ENCODE assay signal across 8 cellular contexts in the genomic region with DNA sequence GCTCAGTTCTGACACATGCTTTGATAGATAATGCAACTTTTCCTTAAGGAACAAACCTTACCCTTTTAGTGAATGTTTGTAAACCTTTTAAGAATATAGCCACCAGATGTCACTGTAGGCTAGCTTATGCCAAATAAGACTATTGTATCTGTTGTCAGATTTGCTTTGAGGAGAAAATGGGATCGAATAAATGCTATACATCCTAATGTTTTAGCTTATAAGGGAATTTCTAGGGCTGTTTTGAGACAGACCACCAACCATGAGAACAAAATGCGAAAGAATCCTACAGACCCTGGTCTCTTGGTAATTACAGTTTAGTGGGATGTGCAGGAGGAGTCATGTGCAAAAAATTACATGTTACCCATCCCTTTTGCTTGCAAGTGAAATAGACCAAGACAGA.
DNase-seq lines count a peak whose midpoint lies in the region; ATAC-seq and TF ChIP-seq lines count a peak whose summit lies in the region.

No MANE protein-coding gene starts in this region.

- DNase-seq in Caki2 (ENCODE audit: low read depth) (peak; percentile 18), HCT116 (ENCODE audit: low read depth, low spot score) (peak; percentile 42), NCI-H748 (lab: John Stamatoyannopoulos, UW; ENCODE audit: unreplicated experiment) (peak; percentile 72), dermis blood vessel endothelial cell (peak; percentile 73), mucosa of descending colon (peak in 1 of 3 donors; percentile 17)
- no peak for DNase-seq in stimulated activated CD4-positive, alpha-beta T cell treated with anti-CD3 and anti-CD28 coated beads, Interleukin-4, amount 100 ng/mL, for 1 hour
- DNase-seq in activated CD4-positive, alpha-beta T cell treated with anti-CD3 and anti-CD28 coated beads, Interleukin-2, amount 50 U/mL, for 48 hours = no peak
- no peak for DNase-seq in activated CD4-positive, alpha-beta T cell treated with anti-CD3 and anti-CD28 coated beads for 4 hours

- no peak overlapping the region for H2AFZ ChIP-seq in HCT116 (ENCODE audit: low read depth, low read length, poor library complexity, severe bottlenecking)

- in situ Hi-C loops in Caki2 (cut with HindIII; ENCODE audit: low pct_unique_long_range_greater_than_20kb, low sequenced_read_pairs) = no loop called here

- no peaks in the 10 kb centered on the region for H3K79me2 ChIP-seq in HCT116 (ENCODE audit: insufficient read depth, low read length)

- intact Hi-C loops in HCT116 (cut with micrococcal nuclease) = loop anchor here (1.0 to 10.0 kb wide), 4 partner anchors 892 to 1875 kb away; no protein-coding TSS in a partner anchor
- intact Hi-C loops in mucosa of descending colon (cut with DNase I, micrococcal nuclease) = loop anchor here (5.0 to 10.0 kb wide), 2 partner anchors 1430 to 1432 kb away; no protein-coding TSS in a partner anchor

- TF ChIP-seq POLR2A in HCT116 (IDR thresholded peaks at IDR 0.05; ENCODE audit: borderline replicate concordance, extremely low read depth, insufficient read depth, insufficient read length) = no peak

- POLR2A ChIA-PET in HCT116 (lab: Charles Lee) = no interaction called here

- ATAC-seq in HCT116 (peak; percentile 64), mucosa of descending colon (peak; percentile 30)

- no peak overlapping the region for H3K27ac ChIP-seq in HCT116 (ENCODE audit: low read depth, low read length)

- RAD21 ChIA-PET in HCT116 (lab: Charles Lee; ENCODE audit: low non-redundant PET in 1 of 2, low total read pairs in 2 of 2, uncharacterized antibody in 2 of 2, unreplicated experiment in 2 of 2) = interaction anchor here in 1 of 2 experiments (0.7 kb wide), 1 partner anchor 1433 kb away, joined by 3 read pairs; no protein-coding TSS in a partner anchor

- H3K27me3 ChIP-seq in HCT116 (ENCODE audit: insufficient read depth, low read length) = peaks cover 7% of the 10 kb centered on the region; the same call in 1 of the 2 replicates

- no TSS peak for BruUV-seq in HCT116 (replicated peaks; lab: Mats Ljungman, UMichigan)

- no peaks in the 10 kb centered on the region for H3K9me2 ChIP-seq in HCT116 (ENCODE audit: insufficient read depth)

- no peak overlapping the region for H3K4me2 ChIP-seq in HCT116 (ENCODE audit: low read length)

- H3K4me3 ChIP-seq in HCT116 (replicated peaks in 1 of 2; ENCODE audit: low read depth in 1 of 2, low read length in 2 of 2) (no peak overlapping the region), mucosa of descending colon (no peak overlapping the region)

- H4K20me1 ChIP-seq in HCT116 (ENCODE audit: insufficient read depth) = no peaks in the 10 kb centered on the region

- CTCF ChIA-PET in HCT116 (lab: Charles Lee) = interaction anchor here (0.6 to 1.2 kb wide), 4 partner anchors 18 to 1540 kb away, joined by 3 to 22 read pairs (median 3); no protein-coding TSS in a partner anchor

- H3K36me3 ChIP-seq in HCT116 (ENCODE audit: control insufficient read depth in 1 of 2, insufficient read depth in 2 of 2, low read length in 2 of 2) (no peaks in the 10 kb centered on the region), mucosa of descending colon (ENCODE audit: low read depth) (no peaks in the 10 kb centered on the region)

- H3K9ac ChIP-seq in HCT116 (ENCODE audit: low read length) = no peak overlapping the region

- TF ChIP-seq CTCF in HCT116 (IDR thresholded peaks at IDR 0.05 in 2 of 3, conservative IDR thresholded peaks at IDR 0.05 in 1 of 3; ENCODE audit: borderline replicate concordance in 1 of 3, insufficient read depth in 1 of 3, low read depth in 2 of 3, low read length in 2 of 3) (peak in 2 of 3 experiments; percentile 57 to 63; a peak in 3 of 6 replicates), mucosa of descending colon (IDR thresholded peaks at IDR 0.05) (no peak)

- H3K4me1 ChIP-seq in HCT116 (ENCODE audit: control insufficient read depth in 1 of 2, insufficient read depth in 2 of 2, low read length in 2 of 2) (no peaks in the 10 kb centered on the region), mucosa of descending colon (ENCODE audit: low read depth) (no peaks in the 10 kb centered on the region)

- H3K9me3 ChIP-seq in HCT116 (ENCODE audit: control insufficient read depth in 1 of 2, insufficient read depth in 1 of 2, low read depth in 1 of 2, low read length in 2 of 2) = no peaks in the 10 kb centered on the region
- H3K9me3 ChIP-seq in mucosa of descending colon = no peaks in the 10 kb centered on the region

- TF ChIP-seq RAD21 in HCT116 (IDR thresholded peaks at IDR 0.05; ENCODE audit: low read depth) = peak; percentile 78

TF ChIP-seq in HCT116, 20 proteins besides CTCF, POLR2A, EP300 and RAD21:
- no peak for TF ChIP-seq TCF7L2 (IDR thresholded peaks at IDR 0.05; ENCODE audit: borderline replicate concordance, extremely low read depth, insufficient read depth, insufficient read length)
- TF ChIP-seq SP1 (IDR thresholded peaks at IDR 0.05; ENCODE audit: low read depth) = no peak
- no peak for TF ChIP-seq EZH2phosphoT487 (IDR thresholded peaks at IDR 0.05; ENCODE audit: borderline replicate concordance)
- TF ChIP-seq ELF1 (IDR thresholded peaks at IDR 0.05; ENCODE audit: borderline replicate concordance, low read depth) = no peak
- TF ChIP-seq ZNF274 (IDR thresholded peaks at IDR 0.05; ENCODE audit: low read depth, low read length) = no peak
- TF ChIP-seq, protein P1, sequence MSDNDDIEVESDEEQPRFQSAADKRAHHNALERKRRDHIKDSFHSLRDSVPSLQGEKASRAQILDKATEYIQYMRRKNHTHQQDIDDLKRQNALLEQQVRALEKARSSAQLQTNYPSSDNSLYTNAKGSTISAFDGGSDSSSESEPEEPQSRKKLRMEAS (IDR thresholded peaks at IDR 0.05) = no peak
TF ChIP-seq in HCT116: peak in this region for 0.

Comparison
In these comparisons a context has a peak if more than half of its experiments do, and no peak if none do; other contexts are left out.
1. DNase-seq: peak in Caki2 (single experiment), HCT116 (single experiment), NCI-H748 (single experiment) and dermis blood vessel endothelial cell (single experiment); none in stimulated activated CD4-positive, alpha-beta T cell treated with anti-CD3 and anti-CD28 coated beads, Interleukin-4, amount 100 ng/mL, for 1 hour (single experiment), activated CD4-positive, alpha-beta T cell treated with anti-CD3 and anti-CD28 coated beads, Interleukin-2, amount 50 U/mL, for 48 hours (0 of 2) and activated CD4-positive, alpha-beta T cell treated with anti-CD3 and anti-CD28 coated beads for 4 hours (0 of 2).